8 cellular contexts compared by ENCODE assay signal in the genomic region with DNA sequence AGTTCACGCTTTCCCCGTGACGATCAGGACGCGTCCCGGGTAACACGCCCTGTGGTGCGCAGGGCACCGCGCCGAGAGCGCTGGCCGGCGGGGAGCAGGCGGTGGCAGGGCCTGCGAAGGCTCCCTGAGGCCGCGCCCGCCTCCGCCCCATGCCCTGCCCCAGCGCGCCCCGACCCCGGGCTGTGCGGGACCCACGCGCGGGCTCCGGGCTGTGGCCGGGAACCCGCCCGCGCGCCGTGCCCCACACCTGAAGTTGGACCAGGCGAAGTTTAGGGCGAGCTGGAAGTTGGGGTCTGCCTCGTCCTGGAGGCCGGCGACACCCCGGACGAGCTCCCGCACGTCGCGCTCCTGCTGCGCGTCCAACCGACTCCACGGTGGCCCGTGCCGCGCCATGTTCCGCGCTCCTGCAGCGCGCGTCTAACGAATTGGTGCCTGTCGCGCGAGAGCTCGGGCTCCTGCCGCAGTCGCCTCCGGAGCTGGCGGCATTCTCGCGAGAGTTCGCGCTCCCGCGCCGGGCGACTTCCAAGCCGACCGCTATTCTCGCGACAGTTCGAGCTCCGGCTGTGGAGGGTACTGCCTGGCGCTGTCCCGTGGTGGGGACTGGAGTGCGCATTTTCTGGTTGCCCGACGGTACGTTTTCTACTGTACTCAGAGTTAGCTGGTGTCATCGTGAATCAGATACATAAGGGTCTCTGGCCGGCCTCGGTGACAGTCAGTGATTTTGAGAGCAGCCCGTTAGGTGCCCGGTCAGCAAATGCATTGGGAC. TPM values are rescaled to one million over a fixed set of nuclear protein-coding genes. Genes with fewer than 3 reads are reported as not detected.
DNase-seq lines count a peak whose midpoint lies in the region; ATAC-seq and TF ChIP-seq lines count a peak whose summit lies in the region.

TUBGCP5 (minus strand) TSS at position 419 of the 766 bp plus-strand sequence; CDS start at position 393, 26 bp downstream.

- H3K27ac ChIP-seq in PC-9 (peak within 1 kb of the TSS; percentile 19; the same call in 1 of the 2 replicates), muscle layer of colon (ENCODE audit: low read depth, low read length) (peak within 1 kb of the TSS; percentile 59)

- H3K9ac ChIP-seq in muscle layer of colon (ENCODE audit: low read length): peak within 1 kb of the TSS; percentile 72

- H3K9me2 ChIP-seq in PC-9 (ENCODE audit: insufficient read depth): no peaks in the 10 kb centered on the region

- H3K4me3 ChIP-seq in PC-9: peak within 1 kb of the TSS; percentile 70
- peak within 1 kb of the TSS; percentile 35 to 90 for H3K4me3 ChIP-seq in muscle layer of colon (ENCODE audit: low read depth in 1 of 2, low read length in 2 of 2)

- in situ Hi-C loops in KBM-7 (cut with MboI; ENCODE audit: low pct_unique_long_range_greater_than_20kb, low sequenced_read_pairs): no loop called here

- ATAC-seq in GM21723 (IDR thresholded peaks at IDR 0.05; ENCODE audit: unreplicated experiment) (peak; percentile 93), esophagus mucosa (peak; percentile 97)

- H2AFZ ChIP-seq in PC-9: peak within 1 kb of the TSS; percentile 97

- H3K4me1 ChIP-seq in PC-9 (replicated peaks; ENCODE audit: insufficient read depth) (peaks cover 9% of the 10 kb centered on the region), muscle layer of colon (ENCODE audit: insufficient read depth, low read length) (peaks cover 10% of the 10 kb centered on the region)

- TF ChIP-seq CTCF in PC-9 (conservative IDR thresholded peaks at IDR 0.05): no peak

- no TSS peak for BruUV-seq in PC-9 (replicated peaks; lab: Mats Ljungman, UMichigan)

- CTCF ChIA-PET in PC-9 (lab: Charles Lee): no interaction called here

- H3K9me3 ChIP-seq in PC-9 (ENCODE audit: insufficient read depth, low read depth) (no peaks in the 10 kb centered on the region), muscle layer of colon (ENCODE audit: low read length) (no peaks in the 10 kb centered on the region)

- intact Hi-C loops in PC-9 (cut with micrococcal nuclease; ENCODE audit: unreplicated experiment): loop anchor here (1.0 to 5.0 kb wide), 3 partner anchors 59 to 428 kb away; partner anchors contain the start of genes CYFIP1 and NIPA2

- POLR2A ChIA-PET in PC-9 (lab: Charles Lee; ENCODE audit: unreplicated experiment): interaction anchor here (0.6 to 0.7 kb wide), 3 partner anchors 59 to 76 kb away, joined by 3 to 10 read pairs (median 4); no protein-coding TSS in a partner anchor

- DNase-seq in DMS79 treated with DMSO at 0.1 percent for 48 hours (lab: John Stamatoyannopoulos, UW) (peak; percentile 69), KBM-7 (peak; percentile 96), PC-9 (peak; percentile 87 to 97)
- peak; percentile 97 for DNase-seq in activated T-cell treated with anti-CD3 and anti-CD28 coated beads, Interleukin-2, amount 50 U/mL, for 1 hour
- peak; percentile 87 to 88 for DNase-seq in stimulated activated CD8-positive, alpha-beta memory T cell treated with anti-CD3 and anti-CD28 coated beads, Interleukin-7, amount 100 ng/mL, for 1 hour (ENCODE audit: low read depth in 2 of 2)

- H3K36me3 ChIP-seq in PC-9 (ENCODE audit: low read depth) (peaks cover 4% of the 10 kb centered on the region; the same call in 1 of the 2 replicates), muscle layer of colon (ENCODE audit: insufficient read depth, low read length) (peaks cover 6% of the 10 kb centered on the region)

- H3K4me2 ChIP-seq in PC-9: peak within 1 kb of the TSS; percentile 97

- H3K27me3 ChIP-seq in PC-9 (ENCODE audit: insufficient read depth, low read depth) (no peaks in the 10 kb centered on the region), muscle layer of colon (ENCODE audit: control insufficient read depth in 1 of 2, insufficient read depth in 2 of 2, low read length in 2 of 2) (no peaks in the 10 kb centered on the region)

- H3F3A ChIP-seq in PC-9 (ENCODE audit: insufficient read depth, low read depth): 0 out of 2 replicates have a peak, but pooled peaks cover 2% of the 10 kb centered on the region

- no peaks in the 10 kb centered on the region for H4K20me1 ChIP-seq in PC-9 (ENCODE audit: insufficient read depth)

- peaks cover 16% of the 10 kb centered on the region for H3K79me2 ChIP-seq in PC-9 (ENCODE audit: low read depth)

RNA-seq across cellular contexts. Expression of gene TUBGCP5, which starts in this region (rescaled TPM):
- total RNA-seq in PC-9 (2021) (10.7 and 11.2 TPM in 2 replicates), esophagus mucosa (13.9 TPM)

Comparison
In these comparisons a context has a peak if more than half of its experiments do, and no peak if none do; other contexts are left out.
1. Peak in every context shown above with its lines: DNase-seq, ATAC-seq, H3K4me3 ChIP-seq and H3K27ac ChIP-seq.